Comparison of ENCODE assay signal across 9 cellular contexts in the genomic region with DNA sequence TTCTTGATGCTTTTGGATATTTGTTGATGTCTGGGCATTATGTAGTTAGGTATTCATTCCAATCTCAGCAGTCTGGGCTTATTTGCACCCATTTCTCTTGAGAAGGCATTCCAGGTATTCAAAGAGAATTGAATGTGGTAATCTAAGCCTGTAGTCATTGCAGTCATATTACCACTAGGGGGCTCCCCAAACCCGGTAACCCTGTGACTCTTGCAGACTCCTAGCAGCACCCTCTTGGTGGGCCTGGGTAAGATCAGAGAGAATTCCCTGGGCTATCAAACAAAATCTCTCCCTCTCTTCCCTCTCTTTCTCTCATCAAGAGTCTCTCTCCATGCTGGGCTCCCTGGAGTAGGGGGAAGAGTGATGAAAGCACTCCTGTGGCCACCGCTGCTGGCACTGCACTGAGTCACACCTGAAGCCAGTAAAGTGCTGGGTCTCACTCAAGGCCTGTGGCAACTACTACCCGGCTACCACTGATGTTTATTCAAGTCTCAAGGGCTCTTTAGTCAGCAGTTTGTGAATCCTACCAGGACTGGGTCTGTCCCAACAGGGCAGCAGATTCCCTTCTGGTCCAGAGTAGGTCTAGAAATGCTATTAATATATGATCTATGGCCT.
DNase-seq lines count a peak whose midpoint lies in the region; ATAC-seq and TF ChIP-seq lines count a peak whose summit lies in the region.
"Had no signal": no experiment of that assay in that cellular context is flagged by ENCODE, and none has a peak within 500 bp of the region (broad histone marks: within the 10 kb centered on the region; RNA-seq: fewer than 3 reads in every experiment).

No MANE protein-coding gene starts in this region.

- H3K4me3 ChIP-seq in CD4-positive, alpha-beta memory T cell (ENCODE audit: low read length in 2 of 2): no peak overlapping the region
- H3K4me3 ChIP-seq in coronary artery: no peak overlapping the region

- CTCF ChIA-PET in CD4-positive, alpha-beta memory T cell (lab: Charles Lee; ENCODE audit: partially characterized antibody): interaction anchor here (1.3 kb wide), 1 partner anchor 11 kb away, joined by 3 read pairs; no protein-coding TSS in a partner anchor
- CTCF ChIA-PET in RWPE1 (lab: Yijun Ruan, JAX): no interaction called here

- no peaks in the 10 kb centered on the region for H3K9me3 ChIP-seq in CD4-positive, alpha-beta memory T cell (ENCODE audit: control insufficient read depth in 1 of 2, low read length in 2 of 2)

- no peaks in the 10 kb centered on the region for H3K36me3 Mint-ChIP-seq in CD4-positive, alpha-beta memory T cell
- no peaks in the 10 kb centered on the region for H3K36me3 Mint-ChIP-seq in nephron progenitor cell (ENCODE audit: low read depth)

- H3K27me3 ChIP-seq in CD4-positive, alpha-beta memory T cell (ENCODE audit: insufficient read depth, low read length): no peaks in the 10 kb centered on the region

- intact Hi-C loops in CD4-positive, alpha-beta memory T cell (cut with micrococcal nuclease): loop anchor here (1.0 kb wide), 1 partner anchor 316 kb away; no protein-coding TSS in a partner anchor

- peaks cover 0 to 5% of the 10 kb centered on the region in 2 donors for H3K27me3 Mint-ChIP-seq in CD4-positive, alpha-beta memory T cell
- H3K27me3 Mint-ChIP-seq in nephron progenitor cell (ENCODE audit: low read depth, poor library complexity): no peaks in the 10 kb centered on the region

- H3K27ac Mint-ChIP-seq in CD4-positive, alpha-beta memory T cell: no peak overlapping the region
- H3K27ac Mint-ChIP-seq in nephron progenitor cell: no peak overlapping the region
- H3K27ac Mint-ChIP-seq: T-helper 1 cell treated with Interleukin-12 subunit alpha and Interleukin-12 subunit beta and Interleukin-4 antibody, amounts not matched to agents 30 μg/mL and 1 μg/mL, for 36 hours had no signal

- no peaks in the 10 kb centered on the region for H3K4me1 Mint-ChIP-seq in CD4-positive, alpha-beta memory T cell
- H3K4me1 Mint-ChIP-seq in nephron progenitor cell: no peaks in the 10 kb centered on the region

- H3K27ac ChIP-seq in CD4-positive, alpha-beta memory T cell (ENCODE audit: low read depth, low read length): no peak overlapping the region
- no peak overlapping the region for H3K27ac ChIP-seq in RWPE1
- no peak overlapping the region for H3K27ac ChIP-seq in coronary artery

- POLR2A ChIA-PET in CD4-positive, alpha-beta memory T cell (lab: Charles Lee; ENCODE audit: partially characterized antibody): no interaction called here
- POLR2A ChIA-PET in RWPE1 (lab: Yijun Ruan, JAX; ENCODE audit: low non-redundant PET): no interaction called here

- H3K4me1 ChIP-seq in CD4-positive, alpha-beta memory T cell (ENCODE audit: insufficient read depth, low read length): no peaks in the 10 kb centered on the region

- DNase-seq in CD4-positive, alpha-beta memory T cell: peak in 4 of 5 donors; percentile 4 to 30 (median 21)
- DNase-seq in RWPE1 (ENCODE audit: low spot score): peak; percentile 5
- no peak for DNase-seq in coronary artery (ENCODE audit: low spot score)
- DNase-seq in nephron progenitor cell: peak; percentile 47

- ATAC-seq in GM18498 (IDR thresholded peaks at IDR 0.05; ENCODE audit: unreplicated experiment) (peak; percentile 57), HG03565 (IDR thresholded peaks at IDR 0.05; ENCODE audit: unreplicated experiment) (peak; percentile 63), GM21423 (IDR thresholded peaks at IDR 0.05; ENCODE audit: unreplicated experiment) (no peak), GM21528 (IDR thresholded peaks at IDR 0.05; ENCODE audit: low FRiP score, unreplicated experiment) (no peak)

- H3K4me3 Mint-ChIP-seq in CD4-positive, alpha-beta memory T cell: no peak overlapping the region
- H3K4me3 Mint-ChIP-seq in nephron progenitor cell: no peak overlapping the region
- H3K4me3 Mint-ChIP-seq: T-helper 1 cell treated with Interleukin-12 subunit alpha and Interleukin-12 subunit beta and Interleukin-4 antibody, amounts not matched to agents 30 μg/mL and 1 μg/mL, for 36 hours had no signal

- TF ChIP-seq CTCF in RWPE1 (conservative IDR thresholded peaks at IDR 0.05; ENCODE audit: low read depth) (peak; percentile 36), coronary artery (IDR thresholded peaks at IDR 0.05) (peak; percentile 33), nephron progenitor cell (IDR thresholded peaks at IDR 0.05) (peak; percentile 63)

- peaks cover 0 to 5% (median 0%) of the 10 kb centered on the region in 8 donors for H3K9me3 Mint-ChIP-seq in CD4-positive, alpha-beta memory T cell
- H3K9me3 Mint-ChIP-seq in nephron progenitor cell: peaks cover 32% of the 10 kb centered on the region
- H3K9me3 Mint-ChIP-seq: T-helper 1 cell treated with Interleukin-12 subunit alpha and Interleukin-12 subunit beta and Interleukin-4 antibody, amounts not matched to agents 30 μg/mL and 1 μg/mL, for 36 hours had no signal

- no peaks in the 10 kb centered on the region for H3K36me3 ChIP-seq in CD4-positive, alpha-beta memory T cell (ENCODE audit: insufficient read depth, low read length)

Comparison
In these comparisons a context has a peak if more than half of its experiments do, and no peak if none do; other contexts are left out.
1. ATAC-seq: peak in GM18498 (single experiment) and HG03565 (single experiment); none in GM21423 (single experiment) and GM21528 (single experiment).
2. Peak in every context shown above with its lines, with median percentiles within 50 percentile points of each other: CTCF ChIP-seq.